In the genomic region with DNA sequence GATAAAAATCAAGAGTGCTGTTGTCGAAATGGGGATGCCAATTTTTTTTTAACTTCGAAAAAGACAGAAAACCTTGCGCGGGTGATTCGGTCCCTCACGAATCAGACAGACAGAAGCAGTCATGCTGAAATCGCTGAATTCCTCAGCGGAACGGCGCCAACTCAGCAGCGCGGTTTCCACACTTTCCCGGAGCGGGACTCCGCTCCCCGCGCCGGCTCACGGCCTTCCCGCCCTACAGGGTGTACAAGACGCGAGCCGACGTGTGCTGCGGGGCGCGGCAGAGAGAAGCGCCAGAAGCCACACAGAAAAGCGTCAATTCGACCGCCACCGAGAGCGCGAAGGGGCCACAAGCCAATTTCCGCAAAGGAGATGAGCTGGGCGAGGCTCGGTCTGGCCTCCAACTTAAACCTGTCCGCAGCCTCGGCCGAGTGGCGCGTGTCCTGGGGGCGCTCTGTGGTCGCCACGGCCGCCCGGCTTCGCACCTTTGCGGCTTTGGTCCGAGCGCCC, we compare ENCODE assay signal across 8 cellular contexts. TPM values are rescaled to one million over a fixed set of nuclear protein-coding genes. Genes with fewer than 3 reads are reported as not detected.
DNase-seq lines count a peak whose midpoint lies in the region; ATAC-seq, FAIRE-seq and TF ChIP-seq lines count a peak whose summit lies in the region.

No MANE protein-coding gene starts in this region.

- no peaks in the 10 kb centered on the region for H3K9me3 ChIP-seq in neuronal stem cell (replicated peaks in 1 of 2; ENCODE audit: control insufficient read depth in 2 of 2, insufficient read depth in 1 of 2, low read depth in 1 of 2, low read length in 2 of 2)
- no peaks in the 10 kb centered on the region for H3K9me3 ChIP-seq in small intestine (ENCODE audit: control insufficient read depth, low read depth)

- ATAC-seq in GM21423 (IDR thresholded peaks at IDR 0.05; ENCODE audit: unreplicated experiment) = peak; percentile 11

- H2BK120ac ChIP-seq in neuronal stem cell (ENCODE audit: low read depth, low read length) = no peak overlapping the region

- DNase-seq in DMS 273 treated with DMSO at 0.1 percent for 48 hours (lab: John Stamatoyannopoulos, UW) (peak; percentile 57), NCI-H510A (lab: John Stamatoyannopoulos, UW) (peak; percentile 10), dorsolateral prefrontal cortex (peak in 7 of 10 donors; percentile 10 to 52 (median 29)), neuronal stem cell (ENCODE audit: low spot score) (peak; percentile 1), GOT3 (lab: John Stamatoyannopoulos, UW) (no peak), small intestine (no peak), NOMO-1 treated with dmso at 0.1 percent for 144 hours (lab: John Stamatoyannopoulos, UW; ENCODE audit: unreplicated experiment) (no peak)

- peak overlapping the region; percentile 8 for H3K18ac ChIP-seq in neuronal stem cell (ENCODE audit: low read length)

- no peak overlapping the region for H3K23ac ChIP-seq in neuronal stem cell (ENCODE audit: low read depth, low read length, poor library complexity)

- peak overlapping the region; percentile 69 for H3K4me2 ChIP-seq in neuronal stem cell (ENCODE audit: insufficient read depth, low read length, poor library complexity, severe bottlenecking)

- intact Hi-C loops in dorsolateral prefrontal cortex (cut with DNase I) = no loop called here

- H4K8ac ChIP-seq in neuronal stem cell (ENCODE audit: low read depth, low read length) = peak overlapping the region; percentile 3

- peaks cover 0 to 47% (median 6%) of the 10 kb centered on the region in 45 donors for H3K27me3 ChIP-seq in dorsolateral prefrontal cortex
- H3K27me3 ChIP-seq in neuronal stem cell (ENCODE audit: control insufficient read depth in 3 of 3, insufficient read depth in 3 of 3, low read depth in 1 of 3, low read length in 3 of 3) = peaks cover 0 to 27% (median 0%) of the 10 kb centered on the region in 3 experiments
- H3K27me3 ChIP-seq in small intestine (ENCODE audit: control insufficient read depth in 2 of 2, insufficient read depth in 2 of 2, low read length in 2 of 2) = no peaks in the 10 kb centered on the region

- no peak overlapping the region for H3K9ac ChIP-seq in neuronal stem cell (ENCODE audit: low read depth, low read length, poor library complexity)

- no peak overlapping the region for H2BK15ac ChIP-seq in neuronal stem cell (ENCODE audit: low read length)

- H2BK5ac ChIP-seq in neuronal stem cell (ENCODE audit: low read length) = no peak overlapping the region

- no CpG with 5 or more reads among the region's 51 CpGs for WGBS in neuronal stem cell (ENCODE audit: extremely low coverage in 2 of 2, insufficient read length in 2 of 2, insufficient replicate concordance in 1 of 2), 2 donors
- WGBS in small intestine, 3 donors = 6 to 63% (median 32%) methylated on average over 30 to 51 of the region's 51 CpGs

- no peaks in the 10 kb centered on the region for H3K79me1 ChIP-seq in neuronal stem cell (ENCODE audit: low read depth, low read length)

- no peak for TF ChIP-seq CTCF in dorsolateral prefrontal cortex (IDR thresholded peaks at IDR 0.05 in 54 of 56, conservative IDR thresholded peaks at IDR 0.05 in 2 of 56; ENCODE audit: low read depth in 1 of 56, partially characterized antibody in 56 of 56)

- peak overlapping the region; percentile 98 for H2AFZ ChIP-seq in neuronal stem cell (ENCODE audit: low read length)

- FAIRE-seq in small intestine (lab: Jason Lieb, UNC) = no peak

- H3K27ac ChIP-seq in dorsolateral prefrontal cortex = peak overlapping the region in 41 of 59 donors; percentile 6 to 83 (median 72)
- no peak overlapping the region for H3K27ac ChIP-seq in neuronal stem cell (replicated peaks; ENCODE audit: low read length)
- H3K27ac ChIP-seq in small intestine (ENCODE audit: low read depth in 1 of 2, low read length in 1 of 2) = no peak overlapping the region

- H4K91ac ChIP-seq in neuronal stem cell (ENCODE audit: low read depth, low read length, poor library complexity) = no peak overlapping the region

- no peak overlapping the region for H3K14ac ChIP-seq in neuronal stem cell (ENCODE audit: low read length)

- H3K4me3 ChIP-seq in dorsolateral prefrontal cortex = peak overlapping the region; percentile 34 to 72 (median 57)
- peak overlapping the region; percentile 40 to 83 for H3K4me3 ChIP-seq in neuronal stem cell (ENCODE audit: low read length in 2 of 2)
- H3K4me3 ChIP-seq in small intestine (ENCODE audit: low read depth in 1 of 2, low read length in 2 of 2) = no peak overlapping the region

- no peak overlapping the region for H2AK5ac ChIP-seq in neuronal stem cell (ENCODE audit: low read depth, low read length)

- H3K36me3 ChIP-seq in neuronal stem cell (replicated peaks in 1 of 2; ENCODE audit: control insufficient read depth in 2 of 2, insufficient read depth in 2 of 2, low read length in 2 of 2) = no peaks in the 10 kb centered on the region
- H3K36me3 ChIP-seq in small intestine (ENCODE audit: control insufficient read depth in 2 of 2, insufficient read depth in 2 of 2, low read length in 2 of 2) = no peaks in the 10 kb centered on the region

- no peaks in the 10 kb centered on the region for H3K4me1 ChIP-seq in neuronal stem cell (ENCODE audit: control insufficient read depth in 2 of 2, insufficient read depth in 1 of 2, low read depth in 1 of 2, low read length in 2 of 2)
- H3K4me1 ChIP-seq in small intestine (ENCODE audit: control insufficient read depth in 2 of 2, insufficient read depth in 1 of 2, low read depth in 1 of 2, low read length in 1 of 2) = no peaks in the 10 kb centered on the region

- H2BK12ac ChIP-seq in neuronal stem cell (ENCODE audit: low read length) = no peak overlapping the region

- H3K4ac ChIP-seq in neuronal stem cell (ENCODE audit: low read length) = no peak overlapping the region

RNA-seq across cellular contexts. Expression of a gene that starts 1.3 kb away (rescaled TPM):
- 10 to 100 TPM in 111 of 120 experiments, 1 to 10 TPM in 9; 7.5 to 28.3 (median 17.2) TPM for total RNA-seq in dorsolateral prefrontal cortex
- 0.45 TPM for polyA plus RNA-seq in neuronal stem cell (2013, experiment 1 of 2)
- polyA plus RNA-seq in neuronal stem cell (2013, experiment 2 of 2) = 0.44 TPM
- polyA plus RNA-seq in small intestine = under 1 TPM in 2 of 3 donors, not detected in 1; under 0.01 to 0.13 TPM

Comparison
In these comparisons a context has a peak if more than half of its experiments do, and no peak if none do; other contexts are left out.
1. DNase-seq: peak in DMS 273 treated with DMSO at 0.1 percent for 48 hours (single experiment), NCI-H510A (single experiment), dorsolateral prefrontal cortex (7 of 10) and neuronal stem cell (single experiment); none in GOT3 (single experiment), small intestine (single experiment) and NOMO-1 treated with dmso at 0.1 percent for 144 hours (single experiment).
2. H3K27ac ChIP-seq: peak in dorsolateral prefrontal cortex (41 of 59); none in neuronal stem cell (single experiment) and small intestine (0 of 2).
3. H3K4me3 ChIP-seq: peak in dorsolateral prefrontal cortex (59 of 59) and neuronal stem cell (2 of 2); none in small intestine (0 of 2).